ENCODE assay signal across 15 cellular contexts in genomic region chr2:239310401-239311061, GRCh38.
A peak's percentile ranks its signal among the peaks of the same experiment; 100 is the strongest.
DNase-seq lines count a peak whose midpoint lies in the region; ATAC-seq and TF ChIP-seq lines count a peak whose summit lies in the region.
"Had no signal": no experiment of that assay in that cellular context is flagged by ENCODE, and none has a peak within 500 bp of the region (broad histone marks: within the 10 kb centered on the region; RNA-seq: fewer than 3 reads in every experiment).

No MANE protein-coding gene starts in this region.

- H3K4me3 ChIP-seq in endodermal cell (ENCODE audit: low read length) (no peak overlapping the region), testis (no peak overlapping the region)
- H3K4me3 ChIP-seq: pancreas had no signal

- H3K36me3 Mint-ChIP-seq in activated CD4-positive, alpha-beta T cell treated with anti-CD3 and anti-CD28 coated beads for 36 hours (ENCODE audit: low read depth) = peaks cover 16% of the 10 kb centered on the region
- H3K36me3 Mint-ChIP-seq in activated CD4-positive, alpha-beta T cell treated with anti-CD3 and anti-CD28 coated beads, Interleukin-2, amount 10 ng/mL, durations not matched to agents 7 days and 5 days (ENCODE audit: low read depth) = peaks cover 9% of the 10 kb centered on the region
- peaks cover 16% of the 10 kb centered on the region for H3K36me3 Mint-ChIP-seq in endodermal cell (ENCODE audit: low read depth)
- H3K36me3 Mint-ChIP-seq in nephron (ENCODE audit: low read depth) = peaks cover 19% of the 10 kb centered on the region

- POLR2A ChIA-PET in activated CD4-positive, alpha-beta T cell treated with anti-CD3 and anti-CD28 coated beads for 36 hours (lab: Charles Lee) = no interaction called here
- POLR2A ChIA-PET in activated CD4-positive, alpha-beta T cell treated with anti-CD3 and anti-CD28 coated beads, Interleukin-2, amount 10 ng/mL, durations not matched to agents 7 days and 5 days (lab: Charles Lee) = no interaction called here

- H3K4me3 Mint-ChIP-seq in activated CD4-positive, alpha-beta T cell treated with anti-CD3 and anti-CD28 coated beads for 36 hours = no peak overlapping the region
- no peak overlapping the region for H3K4me3 Mint-ChIP-seq in activated CD4-positive, alpha-beta T cell treated with anti-CD3 and anti-CD28 coated beads, Interleukin-2, amount 10 ng/mL, durations not matched to agents 7 days and 5 days
- H3K4me3 Mint-ChIP-seq in endodermal cell (no peak overlapping the region), nephron (peak overlapping the region in 2 of 3 experiments; percentile 23 to 48)
- H3K4me3 Mint-ChIP-seq: activated CD8-positive, alpha-beta T cell treated with anti-CD3 and anti-CD28 coated beads, Interleukin-2, amount 10 ng/mL, durations not matched to agents 7 days and 5 days; effector memory CD8-positive, alpha-beta T cell; stimulated activated naive CD8-positive, alpha-beta T cell treated with anti-CD3 and anti-CD28 coated beads, Interleukin-15, amount 100 ng/mL, for 72 hours had no signal

- TF ChIP-seq CTCF in endodermal cell (conservative IDR thresholded peaks at IDR 0.05) (no peak), nephron (IDR thresholded peaks at IDR 0.05; ENCODE audit: unreplicated experiment in 3 of 3) (no peak), testis (IDR thresholded peaks at IDR 0.05) (no peak)

- 91 to 94% methylated on average over 9 to 14 of the region's 14 CpGs for WGBS in endodermal cell (ENCODE audit: insufficient coverage in 1 of 2, insufficient read length in 1 of 2), 2 experiments
- 93 to 94% methylated on average over 14 of the region's 14 CpGs for WGBS in testis, 2 donors

- DNase-seq in activated CD4-positive, alpha-beta T cell treated with anti-CD3 and anti-CD28 coated beads for 36 hours = peak; percentile 2
- DNase-seq in activated CD4-positive, alpha-beta T cell treated with anti-CD3 and anti-CD28 coated beads, Interleukin-2, amount 10 ng/mL, durations not matched to agents 7 days and 5 days = no peak
- DNase-seq in endodermal cell (peak; percentile 20), testis (peak; percentile 14), DMS114 treated with DMSO at 0.1 percent for 48 hours (lab: John Stamatoyannopoulos, UW; ENCODE audit: unreplicated experiment) (no peak), T-helper 2 cell (no peak), NCI-H2107 (lab: John Stamatoyannopoulos, UW) (no peak)
- DNase-seq: activated CD8-positive, alpha-beta T cell treated with anti-CD3 and anti-CD28 coated beads, Interleukin-2, amount 10 ng/mL, durations not matched to agents 7 days and 5 days; amniotic stem cell; effector memory CD8-positive, alpha-beta T cell; NCI-H345 had no signal

- H3K27ac ChIP-seq in endodermal cell (ENCODE audit: low read depth, low read length) (no peak overlapping the region), testis (peak overlapping the region in 1 of 2 donors; percentile 75)
- H3K27ac ChIP-seq: pancreas had no signal

- CTCF ChIA-PET in activated CD4-positive, alpha-beta T cell treated with anti-CD3 and anti-CD28 coated beads for 36 hours (lab: Charles Lee) = no interaction called here
- CTCF ChIA-PET in activated CD4-positive, alpha-beta T cell treated with anti-CD3 and anti-CD28 coated beads, Interleukin-2, amount 10 ng/mL, durations not matched to agents 7 days and 5 days (lab: Charles Lee) = interaction anchor here (1.2 to 1.5 kb wide), 2 partner anchors 9 to 12 kb away, joined by 3 read pairs; no protein-coding TSS in a partner anchor

- H3K4me1 Mint-ChIP-seq in activated CD4-positive, alpha-beta T cell treated with anti-CD3 and anti-CD28 coated beads for 36 hours = peaks cover 9% of the 10 kb centered on the region
- H3K4me1 Mint-ChIP-seq in activated CD4-positive, alpha-beta T cell treated with anti-CD3 and anti-CD28 coated beads, Interleukin-2, amount 10 ng/mL, durations not matched to agents 7 days and 5 days = peaks cover 14% of the 10 kb centered on the region
- H3K4me1 Mint-ChIP-seq in endodermal cell (peaks cover 19% of the 10 kb centered on the region), nephron (peaks cover 85% of the 10 kb centered on the region)

- H3K36me3 ChIP-seq in endodermal cell (ENCODE audit: control insufficient read depth, insufficient read depth, low read length) (no peaks in the 10 kb centered on the region), testis (ENCODE audit: low read depth, missing control alignments) (no peaks in the 10 kb centered on the region)
- H3K36me3 ChIP-seq: pancreas had no signal

- no peak overlapping the region for H3K27ac Mint-ChIP-seq in activated CD4-positive, alpha-beta T cell treated with anti-CD3 and anti-CD28 coated beads for 36 hours
- H3K27ac Mint-ChIP-seq in activated CD4-positive, alpha-beta T cell treated with anti-CD3 and anti-CD28 coated beads, Interleukin-2, amount 10 ng/mL, durations not matched to agents 7 days and 5 days = no peak overlapping the region
- H3K27ac Mint-ChIP-seq in endodermal cell = peak overlapping the region; percentile 44
- H3K27ac Mint-ChIP-seq in nephron = peak overlapping the region; percentile 87 to 99 (median 97)
- H3K27ac Mint-ChIP-seq: activated CD8-positive, alpha-beta T cell treated with anti-CD3 and anti-CD28 coated beads, Interleukin-2, amount 10 ng/mL, durations not matched to agents 7 days and 5 days; effector memory CD8-positive, alpha-beta T cell had no signal

- intact Hi-C loops in activated CD4-positive, alpha-beta T cell treated with anti-CD3 and anti-CD28 coated beads for 36 hours (cut with DNase I, micrococcal nuclease) = no loop called here
- intact Hi-C loops in testis (cut with DNase I; ENCODE audit: low total_unique reads) = no loop called here

- no peak for TF ChIP-seq POLR2A in testis (IDR thresholded peaks at IDR 0.05)

- H3K9me3 Mint-ChIP-seq in activated CD4-positive, alpha-beta T cell treated with anti-CD3 and anti-CD28 coated beads for 36 hours (ENCODE audit: low read depth) = peaks cover 11% of the 10 kb centered on the region
- peaks cover 8% of the 10 kb centered on the region for H3K9me3 Mint-ChIP-seq in activated CD4-positive, alpha-beta T cell treated with anti-CD3 and anti-CD28 coated beads, Interleukin-2, amount 10 ng/mL, durations not matched to agents 7 days and 5 days
- H3K9me3 Mint-ChIP-seq in endodermal cell (peaks cover 16% of the 10 kb centered on the region), nephron (peaks cover 16% of the 10 kb centered on the region)
- H3K9me3 Mint-ChIP-seq: effector memory CD8-positive, alpha-beta T cell had no signal

- H3K27me3 ChIP-seq in endodermal cell (ENCODE audit: control insufficient read depth, insufficient read depth, low read length, poor library complexity, severe bottlenecking) (no peaks in the 10 kb centered on the region), testis (no peaks in the 10 kb centered on the region)
- H3K27me3 ChIP-seq: pancreas had no signal

- ATAC-seq in activated CD4-positive, alpha-beta T cell treated with anti-CD3 and anti-CD28 coated beads for 36 hours = no peak
- ATAC-seq: activated CD8-positive, alpha-beta T cell treated with anti-CD3 and anti-CD28 coated beads, Interleukin-2, amount 10 ng/mL, durations not matched to agents 7 days and 5 days; effector memory CD8-positive, alpha-beta T cell; Panc1; stimulated activated naive CD8-positive, alpha-beta T cell treated with anti-CD3 and anti-CD28 coated beads, Interleukin-15, amount 100 ng/mL, for 72 hours had no signal

- H3K4me1 ChIP-seq in endodermal cell (ENCODE audit: control insufficient read depth, insufficient read depth, low read length) (peaks cover 7% of the 10 kb centered on the region), testis (peaks cover 40% of the 10 kb centered on the region)

- H3K27me3 Mint-ChIP-seq in activated CD4-positive, alpha-beta T cell treated with anti-CD3 and anti-CD28 coated beads for 36 hours = no peaks in the 10 kb centered on the region
- H3K27me3 Mint-ChIP-seq in activated CD4-positive, alpha-beta T cell treated with anti-CD3 and anti-CD28 coated beads, Interleukin-2, amount 10 ng/mL, durations not matched to agents 7 days and 5 days = no peaks in the 10 kb centered on the region
- H3K27me3 Mint-ChIP-seq in endodermal cell (ENCODE audit: insufficient read depth) = no peaks in the 10 kb centered on the region
- H3K27me3 Mint-ChIP-seq in nephron (ENCODE audit: low read depth) = peaks cover 4% of the 10 kb centered on the region
- H3K27me3 Mint-ChIP-seq: effector memory CD8-positive, alpha-beta T cell; stimulated activated naive CD8-positive, alpha-beta T cell treated with anti-CD3 and anti-CD28 coated beads, Interleukin-15, amount 100 ng/mL, for 72 hours had no signal

- no peak overlapping the region for H3K9ac ChIP-seq in endodermal cell (ENCODE audit: extremely low read depth, low read length, poor library complexity, severe bottlenecking)

- H3K9me3 ChIP-seq in endodermal cell (ENCODE audit: control insufficient read depth, low read length) (peaks cover 15% of the 10 kb centered on the region), testis (no peaks in the 10 kb centered on the region)
- H3K9me3 ChIP-seq: pancreas had no signal

Comparison
In these comparisons a context has a peak if more than half of its experiments do, and no peak if none do; other contexts are left out.
1. DNase-seq: peak in activated CD4-positive, alpha-beta T cell treated with anti-CD3 and anti-CD28 coated beads for 36 hours (single experiment), endodermal cell (single experiment) and testis (single experiment); none in activated CD4-positive, alpha-beta T cell treated with anti-CD3 and anti-CD28 coated beads, Interleukin-2, amount 10 ng/mL, durations not matched to agents 7 days and 5 days (single experiment), DMS114 treated with DMSO at 0.1 percent for 48 hours (single experiment), T-helper 2 cell (0 of 5) and NCI-H2107 (single experiment).
2. H3K27ac Mint-ChIP-seq: peak in endodermal cell (single experiment) and nephron (3 of 3); none in activated CD4-positive, alpha-beta T cell treated with anti-CD3 and anti-CD28 coated beads for 36 hours (single experiment) and activated CD4-positive, alpha-beta T cell treated with anti-CD3 and anti-CD28 coated beads, Interleukin-2, amount 10 ng/mL, durations not matched to agents 7 days and 5 days (single experiment).
3. H3K4me3 Mint-ChIP-seq: peak in nephron (2 of 3); none in activated CD4-positive, alpha-beta T cell treated with anti-CD3 and anti-CD28 coated beads for 36 hours (single experiment), activated CD4-positive, alpha-beta T cell treated with anti-CD3 and anti-CD28 coated beads, Interleukin-2, amount 10 ng/mL, durations not matched to agents 7 days and 5 days (single experiment) and endodermal cell (single experiment).